In the genomic region with DNA sequence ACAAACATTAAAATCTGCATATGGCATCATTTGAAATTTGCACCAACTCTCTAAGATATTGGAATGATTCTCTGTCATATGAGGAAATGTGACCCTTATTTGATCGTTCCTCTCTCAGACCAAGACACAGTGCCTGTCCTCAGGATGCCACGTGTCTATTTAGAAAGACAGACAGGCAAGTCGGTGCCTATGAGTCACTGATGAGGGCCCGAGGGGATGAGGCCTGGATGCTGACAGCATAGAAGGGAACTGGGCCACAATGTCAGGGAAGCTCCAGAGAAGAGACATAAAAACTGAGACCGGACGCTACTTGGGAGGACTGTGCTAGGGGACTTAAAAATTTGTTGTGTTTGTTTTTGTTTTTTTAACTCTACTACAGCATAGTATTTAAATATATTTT, we compare ENCODE assay signal across 26 cellular contexts. TPM values are rescaled to one million over a fixed set of nuclear protein-coding genes. Genes with fewer than 3 reads are reported as not detected.
DNase-seq lines count a peak whose midpoint lies in the region; ATAC-seq and TF ChIP-seq lines count a peak whose summit lies in the region.
"Had no signal": no experiment of that assay in that cellular context is flagged by ENCODE, and none has a peak within 500 bp of the region (broad histone marks: within the 10 kb centered on the region; RNA-seq: fewer than 3 reads in every experiment).

No MANE protein-coding gene starts in this region.

- H3K79me2 ChIP-seq in mammary epithelial cell (ENCODE audit: insufficient read depth, low read length) = no peaks in the 10 kb centered on the region
- H3K79me2 ChIP-seq: parathyroid adenoma had no signal

- H3K4me2 ChIP-seq in mammary epithelial cell (ENCODE audit: insufficient read depth, low read depth, low read length) = no peak overlapping the region

- no peak for TF ChIP-seq POLR2A in esophagus muscularis mucosa (IDR thresholded peaks at IDR 0.05; ENCODE audit: low read depth)

- ATAC-seq in esophagus mucosa (no peak), HG03139 (IDR thresholded peaks at IDR 0.05; ENCODE audit: unreplicated experiment) (no peak)
- ATAC-seq: HCT116, left lung, upper lobe of right lung had no signal

- no peak overlapping the region for H3K9ac ChIP-seq in mammary epithelial cell (ENCODE audit: insufficient read depth, low read length)
- H3K9ac ChIP-seq: parathyroid adenoma had no signal

- intact Hi-C loops in MCF 10A (cut with micrococcal nuclease) = no loop called here
- intact Hi-C loops in mammary epithelial cell (cut with micrococcal nuclease) = no loop called here
- intact Hi-C loops in esophagus muscularis mucosa (cut with DNase I) = no loop called here

- POLR2A ChIA-PET in MCF 10A (lab: Yijun Ruan, JAX) = interaction anchor here (0.7 kb wide), 1 partner anchor 85 kb away, joined by 3 read pairs; no protein-coding TSS in a partner anchor

- WGBS in mammary epithelial cell (ENCODE audit: low coverage, missing lambda C conversion rate) = 60% methylated on average over 6 of the region's 6 CpGs
- 66% methylated on average over 6 of the region's 6 CpGs for WGBS in esophagus muscularis mucosa

- in situ Hi-C loops in mammary epithelial cell (cut with MboI; ENCODE audit: low sequenced_read_pairs in 2 of 2) = no loop called here

- H3K4me1 Mint-ChIP-seq in MCF 10A (ENCODE audit: insufficient read depth, unreplicated experiment) = peaks cover 7% of the 10 kb centered on the region
- H3K4me1 Mint-ChIP-seq: activated naive CD4-positive, alpha-beta T cell treated with anti-CD3 and anti-CD28 coated beads, Interleukin-2, amount 50 U/mL, for 24 hours; immature natural killer cell had no signal

- no peak overlapping the region for H3K27ac Mint-ChIP-seq in MCF 10A (ENCODE audit: low read depth, unreplicated experiment)
- H3K27ac Mint-ChIP-seq: activated naive CD4-positive, alpha-beta T cell treated with anti-CD3 and anti-CD28 coated beads, Interleukin-2, amount 50 U/mL, for 24 hours; CD4-positive, alpha-beta T cell; immature natural killer cell had no signal

- H2AFZ ChIP-seq in mammary epithelial cell (ENCODE audit: low read depth, low read length) = no peak overlapping the region
- H2AFZ ChIP-seq: parathyroid adenoma had no signal

- dilution Hi-C loops in mammary epithelial cell (cut with HindIII; ENCODE audit: low sequenced_read_pairs) = no loop called here

- TF ChIP-seq CTCF in MCF 10A (IDR thresholded peaks at IDR 0.05; ENCODE audit: unreplicated experiment) (no peak), mammary epithelial cell (conservative IDR thresholded peaks at IDR 0.05 in 1 of 2, IDR thresholded peaks at IDR 0.05 in 1 of 2; ENCODE audit: extremely low read depth in 1 of 2, insufficient read depth in 1 of 2, low read depth in 1 of 2, low read length in 2 of 2) (no peak), fibroblast of mammary gland (conservative IDR thresholded peaks at IDR 0.05; ENCODE audit: control insufficient read depth, insufficient read depth, low read depth, low read length) (no peak), esophagus muscularis mucosa (IDR thresholded peaks at IDR 0.05) (no peak)

- H3K27me3 ChIP-seq in mammary epithelial cell (ENCODE audit: insufficient read depth, low read length) (no peaks in the 10 kb centered on the region), esophagus muscularis mucosa (no peaks in the 10 kb centered on the region)
- H3K27me3 ChIP-seq: suprapubic skin, upper lobe of right lung had no signal

- H4K20me1 ChIP-seq in mammary epithelial cell (ENCODE audit: insufficient read depth, low read length) = no peaks in the 10 kb centered on the region

- no peaks in the 10 kb centered on the region for H3K4me1 ChIP-seq in mammary epithelial cell (ENCODE audit: insufficient read depth, low read length)
- H3K4me1 ChIP-seq in esophagus muscularis mucosa = no peaks in the 10 kb centered on the region
- H3K4me1 ChIP-seq: left lung, suprapubic skin, upper lobe of right lung had no signal

- no peaks in the 10 kb centered on the region for H3K36me3 ChIP-seq in mammary epithelial cell (ENCODE audit: insufficient read depth, low read length)
- no peaks in the 10 kb centered on the region for H3K36me3 ChIP-seq in esophagus muscularis mucosa
- H3K36me3 ChIP-seq: left lung, suprapubic skin, upper lobe of right lung had no signal

- no TSS peak for BruUV-seq in MCF 10A (replicated peaks; lab: Mats Ljungman, UMichigan)
- no TSS peak for BruUV-seq in mammary epithelial cell (replicated peaks; lab: Mats Ljungman, UMichigan)

- peaks cover 6% of the 10 kb centered on the region for H3K36me3 Mint-ChIP-seq in MCF 10A (ENCODE audit: insufficient read depth, unreplicated experiment)
- H3K36me3 Mint-ChIP-seq: activated naive CD4-positive, alpha-beta T cell treated with anti-CD3 and anti-CD28 coated beads, Interleukin-2, amount 50 U/mL, for 24 hours; immature natural killer cell had no signal

- DNase-seq in MCF 10A (ENCODE audit: unreplicated experiment) (peak; percentile 28), mammary epithelial cell (no peak), RPMI7951 (ENCODE audit: low read depth) (peak; percentile 5), fibroblast of mammary gland (ENCODE audit: low read depth) (peak; percentile 4), esophagus muscularis mucosa (ENCODE audit: extremely low spot score) (no peak), HuH-7.5 (ENCODE audit: low spot score) (no peak)
- DNase-seq: activated CD4-positive, alpha-beta T cell treated with anti-CD3 and anti-CD28 coated beads for 48 hours; activated CD8-positive, alpha-beta memory T cell treated with anti-CD3 and anti-CD28 coated beads for 24 hours; anterior cingulate cortex; CD4-positive, alpha-beta T cell; immature natural killer cell; IMR-90; left lung; NCI-H1092 treated with DMSO at 0.1 percent for 48 hours; NK-92 treated with Interleukin-12 subunit alpha and Interleukin-12 subunit beta, amount 100 ng/mL, for 24 hours; small intestine; stimulated activated naive CD4-positive, alpha-beta T cell treated with Interleukin-2 at 50 U/mL for 16 hours; SW 1271; upper lobe of right lung had no signal

- no peak overlapping the region for H3K4me3 ChIP-seq in mammary epithelial cell (replicated peaks in 1 of 3; ENCODE audit: insufficient read depth in 1 of 3, low read depth in 2 of 3, low read length in 3 of 3)
- no peak overlapping the region for H3K4me3 ChIP-seq in fibroblast of mammary gland (ENCODE audit: control insufficient read depth, low read depth, low read length)
- H3K4me3 ChIP-seq in esophagus muscularis mucosa = no peak overlapping the region
- H3K4me3 ChIP-seq: left lung, suprapubic skin, upper lobe of right lung had no signal

- peaks cover 11% of the 10 kb centered on the region for H3K27me3 Mint-ChIP-seq in MCF 10A (ENCODE audit: insufficient read depth, unreplicated experiment)

- CTCF ChIA-PET in MCF 10A (lab: Yijun Ruan, JAX) = interaction anchor here (1.4 kb wide), 1 partner anchor 10 kb away, joined by 3 read pairs; no protein-coding TSS in a partner anchor
- CTCF ChIA-PET in mammary epithelial cell (lab: Charles Lee; ENCODE audit: low non-redundant PET) = no interaction called here

- no peak overlapping the region for H3K4me3 Mint-ChIP-seq in MCF 10A (ENCODE audit: unreplicated experiment)
- H3K4me3 Mint-ChIP-seq: activated naive CD4-positive, alpha-beta T cell treated with anti-CD3 and anti-CD28 coated beads, Interleukin-2, amount 50 U/mL, for 24 hours; CD4-positive, alpha-beta T cell; immature natural killer cell had no signal

- no peak for TF ChIP-seq EP300 in esophagus muscularis mucosa (IDR thresholded peaks at IDR 0.05)

- no peaks in the 10 kb centered on the region for H3K9me3 ChIP-seq in mammary epithelial cell (replicated peaks; ENCODE audit: insufficient read depth, low read length)
- H3K9me3 ChIP-seq in esophagus muscularis mucosa = no peaks in the 10 kb centered on the region
- H3K9me3 ChIP-seq: left lung, suprapubic skin, upper lobe of right lung had no signal

- H3K27ac ChIP-seq in mammary epithelial cell (ENCODE audit: insufficient read depth, low read depth, low read length) (no peak overlapping the region), esophagus muscularis mucosa (replicated peaks in 1 of 4) (no peak overlapping the region)
- H3K27ac ChIP-seq: left lung, parathyroid adenoma, suprapubic skin, upper lobe of right lung, VCaP had no signal

- H3K9me3 Mint-ChIP-seq in MCF 10A (ENCODE audit: unreplicated experiment) = no peaks in the 10 kb centered on the region
- H3K9me3 Mint-ChIP-seq: activated naive CD4-positive, alpha-beta T cell treated with anti-CD3 and anti-CD28 coated beads, Interleukin-2, amount 50 U/mL, for 24 hours; CD4-positive, alpha-beta T cell had no signal

RNA-seq across cellular contexts. Expression of a gene that starts 32.4 kb away (rescaled TPM):
- 4.7 and 10.8 TPM in 2 replicates for total RNA-seq in MCF 10A (2022)
- total RNA-seq in mammary epithelial cell = under 1 TPM; 0.33 to 0.75 TPM
- polyA plus RNA-seq in mammary epithelial cell = 1.5 TPM
- 24.3 TPM for polyA minus RNA-seq in mammary epithelial cell
- total RNA-seq in RPMI7951 (2014; rRNA removed; shearing (Covaris generic)) = 4.3 and 4.4 TPM in 2 replicates
- 1 to 10 TPM; 1.7 to 2.8 (median 2.4) TPM for total RNA-seq in esophagus muscularis mucosa
- 0.04 TPM for total RNA-seq in esophagus mucosa
- total RNA-seq: CD4-positive, alpha-beta T cell had no signal
- polyA plus RNA-seq: immature natural killer cell had no signal

Comparison
In these comparisons a context has a peak if more than half of its experiments do, and no peak if none do; other contexts are left out.
1. DNase-seq: peak in MCF 10A (single experiment), RPMI7951 (single experiment) and fibroblast of mammary gland (single experiment); none in mammary epithelial cell (single experiment), esophagus muscularis mucosa (single experiment) and HuH-7.5 (single experiment).